In genomic region chr3:106508331-106508893, GRCh38 we compare ENCODE assay signal across 15 cellular contexts.
A peak's percentile ranks its signal among the peaks of the same experiment; 100 is the strongest.
DNase-seq lines count a peak whose midpoint lies in the region; TF ChIP-seq lines count a peak whose summit lies in the region.
"Had no signal": no experiment of that assay in that cellular context is flagged by ENCODE, and none has a peak within 500 bp of the region (broad histone marks: within the 10 kb centered on the region; RNA-seq: fewer than 3 reads in every experiment).

No MANE protein-coding gene starts in this region.

- no peak overlapping the region for H3K4me3 ChIP-seq in mammary epithelial cell (replicated peaks in 1 of 3; ENCODE audit: insufficient read depth in 1 of 3, low read depth in 2 of 3, low read length in 3 of 3)
- H3K4me3 ChIP-seq: GM23248, HAP-1 had no signal

- dilution Hi-C loops in mammary epithelial cell (cut with HindIII; ENCODE audit: low sequenced_read_pairs) = no loop called here

- no peaks in the 10 kb centered on the region for H3K27me3 Mint-ChIP-seq in activated CD4-positive, alpha-beta T cell treated with anti-CD3 and anti-CD28 coated beads, Interleukin-2, amount 10 ng/mL, durations not matched to agents 24 days and 14 days
- H3K27me3 Mint-ChIP-seq: CD4-positive, alpha-beta T cell had no signal

- H3K79me2 ChIP-seq in mammary epithelial cell (ENCODE audit: insufficient read depth, low read length) = no peaks in the 10 kb centered on the region

- H3K9me3 Mint-ChIP-seq in activated CD4-positive, alpha-beta T cell treated with anti-CD3 and anti-CD28 coated beads, Interleukin-2, amount 10 ng/mL, durations not matched to agents 24 days and 14 days = peaks cover 12% of the 10 kb centered on the region
- H3K9me3 Mint-ChIP-seq: CD4-positive, alpha-beta T cell had no signal

- peak overlapping the region; percentile 33 for H2AFZ ChIP-seq in mammary epithelial cell (ENCODE audit: low read depth, low read length)
- H2AFZ ChIP-seq: GM23248 had no signal

- BruUV-seq in mammary epithelial cell (replicated peaks; lab: Mats Ljungman, UMichigan) = no TSS peak

- no peak overlapping the region for H3K9ac ChIP-seq in mammary epithelial cell (ENCODE audit: insufficient read depth, low read length)
- H3K9ac ChIP-seq: GM23248 had no signal

- peaks cover 5% of the 10 kb centered on the region for H3K4me1 Mint-ChIP-seq in activated CD4-positive, alpha-beta T cell treated with anti-CD3 and anti-CD28 coated beads, Interleukin-2, amount 10 ng/mL, durations not matched to agents 24 days and 14 days

- H3K4me2 ChIP-seq in mammary epithelial cell (ENCODE audit: insufficient read depth, low read depth, low read length) = peak overlapping the region; percentile 30

- H3K4me3 Mint-ChIP-seq in activated CD4-positive, alpha-beta T cell treated with anti-CD3 and anti-CD28 coated beads, Interleukin-2, amount 10 ng/mL, durations not matched to agents 24 days and 14 days = no peak overlapping the region
- H3K4me3 Mint-ChIP-seq: CD4-positive, alpha-beta T cell had no signal

- TF ChIP-seq CTCF in RWPE1 (conservative IDR thresholded peaks at IDR 0.05; ENCODE audit: low read depth) (no peak), mammary epithelial cell (conservative IDR thresholded peaks at IDR 0.05 in 1 of 2, IDR thresholded peaks at IDR 0.05 in 1 of 2; ENCODE audit: extremely low read depth in 1 of 2, insufficient read depth in 1 of 2, low read depth in 1 of 2, low read length in 2 of 2) (no peak)

- no peak overlapping the region for H3K27ac Mint-ChIP-seq in activated CD4-positive, alpha-beta T cell treated with anti-CD3 and anti-CD28 coated beads, Interleukin-2, amount 10 ng/mL, durations not matched to agents 24 days and 14 days
- H3K27ac Mint-ChIP-seq: CD4-positive, alpha-beta T cell had no signal

- peaks cover 2% of the 10 kb centered on the region for H3K36me3 Mint-ChIP-seq in activated CD4-positive, alpha-beta T cell treated with anti-CD3 and anti-CD28 coated beads, Interleukin-2, amount 10 ng/mL, durations not matched to agents 24 days and 14 days (ENCODE audit: low read depth)

- H3K27ac ChIP-seq in RWPE1 (peak overlapping the region; percentile 52), mammary epithelial cell (ENCODE audit: insufficient read depth, low read depth, low read length) (no peak overlapping the region), epithelial cell of prostate (peak overlapping the region; percentile 12)
- H3K27ac ChIP-seq: C4-2B, GM23248, HL-60 had no signal

- H3K36me3 ChIP-seq in mammary epithelial cell (ENCODE audit: insufficient read depth, low read length) = no peaks in the 10 kb centered on the region
- H3K36me3 ChIP-seq: HAP-1 had no signal

- no peaks in the 10 kb centered on the region for H3K9me3 ChIP-seq in mammary epithelial cell (replicated peaks; ENCODE audit: insufficient read depth, low read length)
- H3K9me3 ChIP-seq: HAP-1 had no signal

- no peak for DNase-seq in RWPE1 (ENCODE audit: low spot score)
- DNase-seq in mammary epithelial cell = peak; percentile 36
- DNase-seq in epithelial cell of prostate (ENCODE audit: low read depth, low spot score) = no peak
- DNase-seq in NCI-H2107 treated with DMSO at 0.1 percent for 48 hours (lab: John Stamatoyannopoulos, UW; ENCODE audit: unreplicated experiment) = no peak
- DNase-seq in activated T-cell treated with anti-CD3 and anti-CD28 coated beads, Interleukin-2, amount 50 U/mL, for 1 hour = no peak
- no peak for DNase-seq in activated CD4-positive, alpha-beta T cell treated with anti-CD3 and anti-CD28 coated beads, Interleukin-2, amount 10 ng/mL, durations not matched to agents 24 days and 14 days
- DNase-seq: AML-193; CD4-positive, alpha-beta T cell; DMS153; DMS79; GDM1; GM23248 had no signal

- intact Hi-C loops in mammary epithelial cell (cut with micrococcal nuclease) = no loop called here
- intact Hi-C loops in activated CD4-positive, alpha-beta T cell treated with anti-CD3 and anti-CD28 coated beads, Interleukin-2, amount 10 ng/mL, durations not matched to agents 24 days and 14 days (cut with micrococcal nuclease) = no loop called here

- CTCF ChIA-PET in RWPE1 (lab: Yijun Ruan, JAX) = no interaction called here
- CTCF ChIA-PET in mammary epithelial cell (lab: Charles Lee; ENCODE audit: low non-redundant PET) = interaction anchor here (0.6 kb wide), 1 partner anchor 536 kb away, joined by 4 read pairs; no protein-coding TSS in a partner anchor

- in situ Hi-C loops in mammary epithelial cell (cut with MboI; ENCODE audit: low sequenced_read_pairs in 2 of 2) = no loop called here

- H3K4me1 ChIP-seq in mammary epithelial cell (ENCODE audit: insufficient read depth, low read length) = peaks cover 4% of the 10 kb centered on the region
- H3K4me1 ChIP-seq: HAP-1 had no signal

- no peaks in the 10 kb centered on the region for H4K20me1 ChIP-seq in mammary epithelial cell (ENCODE audit: insufficient read depth, low read length)

- H3K27me3 ChIP-seq in mammary epithelial cell (ENCODE audit: insufficient read depth, low read length) = no peaks in the 10 kb centered on the region

- POLR2A ChIA-PET in RWPE1 (lab: Yijun Ruan, JAX; ENCODE audit: low non-redundant PET) = no interaction called here
